Comparison of ENCODE assay signal across 8 cellular contexts in the genomic region with DNA sequence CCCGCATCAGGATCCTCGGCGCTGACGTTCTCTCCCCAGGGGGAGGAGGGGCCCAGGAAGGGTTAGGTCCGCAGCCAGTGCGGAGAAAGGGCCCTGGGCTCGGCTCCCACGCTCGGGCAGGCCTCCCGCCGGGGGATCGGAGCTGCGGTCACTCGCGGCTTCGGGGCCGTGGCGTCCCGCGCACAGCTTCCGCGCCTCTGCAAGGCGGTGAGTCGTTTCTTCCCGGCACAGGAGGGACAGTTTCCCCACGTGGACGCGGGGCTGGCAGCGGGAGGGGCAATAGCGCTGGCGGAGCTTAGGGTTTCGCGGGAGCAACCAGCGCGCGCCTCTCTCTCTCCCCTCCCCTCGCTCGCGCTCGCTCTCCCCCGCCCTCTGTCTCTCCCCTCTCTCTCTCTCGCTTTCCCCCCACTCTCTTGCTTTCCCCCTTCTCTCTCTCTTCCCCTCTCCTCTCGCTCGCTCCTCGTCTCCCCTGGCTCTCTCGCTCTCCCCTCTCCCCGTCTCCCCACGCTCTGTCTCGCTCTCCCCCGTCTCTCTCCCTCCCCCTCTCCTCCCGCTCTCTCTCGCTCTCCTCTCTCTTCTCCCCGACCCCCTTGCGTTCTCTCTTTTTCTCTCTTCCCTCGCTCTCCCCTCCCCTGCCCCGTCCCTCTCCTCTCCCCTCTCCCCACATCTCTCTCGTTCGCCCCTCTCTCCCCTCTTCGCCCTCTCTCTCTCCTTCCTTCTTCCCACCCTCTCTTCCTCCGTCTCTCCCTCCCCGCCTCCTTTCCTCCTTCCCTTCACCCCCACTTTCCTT. TPM values are rescaled to one million over a fixed set of nuclear protein-coding genes. Genes with fewer than 3 reads are reported as not detected.
DNase-seq lines count a peak whose midpoint lies in the region; ATAC-seq and TF ChIP-seq lines count a peak whose summit lies in the region.

No MANE protein-coding gene starts in this region.

- no peaks in the 10 kb centered on the region for H3K9me3 Mint-ChIP-seq in activated naive CD8-positive, alpha-beta T cell (ENCODE audit: low read depth)

- H3K36me3 ChIP-seq in RWPE2 (ENCODE audit: low read depth) (no peaks in the 10 kb centered on the region), heart right ventricle (no peaks in the 10 kb centered on the region), vagina (no peaks in the 10 kb centered on the region)

- DNase-seq in AG10803 (ENCODE audit: low read depth) (peak; percentile 48), RWPE2 (ENCODE audit: low spot score) (no peak), heart right ventricle (peak; percentile 46 to 53), posterior vena cava (ENCODE audit: low spot score) (peak; percentile 91), vagina (ENCODE audit: extremely low spot score in 2 of 2) (no peak)

- TF ChIP-seq CTCF in AG10803 (conservative IDR thresholded peaks at IDR 0.05; ENCODE audit: low read length) (no peak), RWPE2 (IDR thresholded peaks at IDR 0.05; ENCODE audit: poor library complexity, severe bottlenecking) (no peak), heart right ventricle (IDR thresholded peaks at IDR 0.05) (no peak), vagina (IDR thresholded peaks at IDR 0.05) (no peak)

- no peak overlapping the region for H3K27ac ChIP-seq in RWPE2 (ENCODE audit: poor library complexity, severe bottlenecking)
- H3K27ac ChIP-seq in heart right ventricle, result peak overlapping the region in 9 of 10 donors; percentile 23 to 79 (median 65)
- peak overlapping the region; percentile 8 for H3K27ac ChIP-seq in vagina

- 0 to 1% methylated on average over 61 of the region's 61 CpGs for WGBS in heart right ventricle, 2 donors

- H3K4me1 Mint-ChIP-seq in activated naive CD8-positive, alpha-beta T cell (ENCODE audit: low read depth), result peaks cover 16% of the 10 kb centered on the region

- H3K4me1 ChIP-seq in RWPE2 (ENCODE audit: insufficient read depth, poor library complexity, severe bottlenecking), result peaks cover 8% of the 10 kb centered on the region
- H3K4me1 ChIP-seq in heart right ventricle, result peaks cover 6 to 28% (median 17%) of the 10 kb centered on the region in 9 donors
- peaks cover 14% of the 10 kb centered on the region for H3K4me1 ChIP-seq in vagina

- peaks cover 2% of the 10 kb centered on the region for H3K36me3 Mint-ChIP-seq in activated naive CD8-positive, alpha-beta T cell

- TF ChIP-seq POLR2A in vagina (IDR thresholded peaks at IDR 0.05), result no peak

- H3K27me3 Mint-ChIP-seq in activated naive CD8-positive, alpha-beta T cell, result peaks cover 4% of the 10 kb centered on the region

- peak overlapping the region; percentile 83 for H3K4me3 Mint-ChIP-seq in activated naive CD8-positive, alpha-beta T cell

- intact Hi-C loops in heart right ventricle (cut with DNase I), result loop anchor here in 7 of 10 donors (5.0 to 10.0 kb wide), 7 partner anchors 73 to 155 kb away; a partner anchor contains a TSS
- intact Hi-C loops in posterior vena cava (cut with DNase I), result loop anchor here in 1 of 2 donors (10.0 kb wide), 1 partner anchor 153 kb away; no protein-coding TSS in a partner anchor
- intact Hi-C loops in vagina (cut with DNase I), result no loop called here

- ATAC-seq in HG02588 (IDR thresholded peaks at IDR 0.05; ENCODE audit: unreplicated experiment) (peak; percentile 47), RWPE2 (ENCODE audit: low read depth) (peak; percentile 57), heart right ventricle (peak; percentile 42 to 76 (median 60)), HG03097 (IDR thresholded peaks at IDR 0.05; ENCODE audit: low FRiP score, unreplicated experiment) (no peak)

- no peaks in the 10 kb centered on the region for H3K9me3 ChIP-seq in RWPE2 (ENCODE audit: severe bottlenecking)
- H3K9me3 ChIP-seq in heart right ventricle, result no peaks in the 10 kb centered on the region
- no peaks in the 10 kb centered on the region for H3K9me3 ChIP-seq in vagina

- peak overlapping the region; percentile 73 for H3K4me3 ChIP-seq in AG10803 (ENCODE audit: low read length)
- peak overlapping the region; percentile 55 for H3K4me3 ChIP-seq in RWPE2 (ENCODE audit: severe bottlenecking)
- H3K4me3 ChIP-seq in heart right ventricle, result peak overlapping the region; percentile 40 to 80 (median 72)
- peak overlapping the region; percentile 54 to 56 for H3K4me3 ChIP-seq in vagina

- H3K27ac Mint-ChIP-seq in activated naive CD8-positive, alpha-beta T cell, result no peak overlapping the region

- H3K27me3 ChIP-seq in RWPE2 (ENCODE audit: insufficient read depth, poor library complexity, severe bottlenecking) (no peaks in the 10 kb centered on the region), heart right ventricle (peaks cover 0 to 35% (median 6%) of the 10 kb centered on the region in 7 donors), vagina (no peaks in the 10 kb centered on the region)

RNA-seq across cellular contexts. Expression of a gene that starts 12.8 kb away (rescaled TPM):
- total RNA-seq in heart right ventricle, result 1 to 10 TPM in 8 of 10 donors, under 1 TPM in 2; 0.96 to 2.4 (median 1.5) TPM
- under 1 TPM; 0.37 to 0.67 TPM for polyA plus RNA-seq in heart right ventricle
- under 1 TPM; 0.14 to 0.51 TPM for total RNA-seq in posterior vena cava
- total RNA-seq in vagina, result 11.5 TPM

Comparison
In these comparisons a context has a peak if more than half of its experiments do, and no peak if none do; other contexts are left out.
1. DNase-seq: peak in AG10803 (single experiment), heart right ventricle (2 of 2) and posterior vena cava (single experiment); none in RWPE2 (single experiment) and vagina (0 of 2).
2. Peak in every context shown above with its lines, with median percentiles within 50 percentile points of each other: H3K4me3 ChIP-seq.